In genomic region chr7:159097661-159098423, GRCh38 we compare ENCODE assay signal across 14 cellular contexts. TPM values are rescaled to one million over a fixed set of nuclear protein-coding genes. Genes with fewer than 3 reads are reported as not detected.
DNase-seq lines count a peak whose midpoint lies in the region; ATAC-seq, FAIRE-seq and TF ChIP-seq lines count a peak whose summit lies in the region.
"Had no signal": no experiment of that assay in that cellular context is flagged by ENCODE, and none has a peak within 500 bp of the region (broad histone marks: within the 10 kb centered on the region; RNA-seq: fewer than 3 reads in every experiment).

No MANE protein-coding gene starts in this region.

- no peaks in the 10 kb centered on the region for H3K4me1 Mint-ChIP-seq in immature natural killer cell

- no peaks in the 10 kb centered on the region for H3K36me3 ChIP-seq in BLaER1 treated with 17β-estradiol and CSF1 and Interleukin-3, amounts not matched to agents 10 nM and 100 nM
- no peaks in the 10 kb centered on the region for H3K36me3 ChIP-seq in PC-9 (ENCODE audit: low read depth)

- no TSS peak for BruUV-seq in PC-9 (replicated peaks; lab: Mats Ljungman, UMichigan)

- peaks cover 0 to 9% (median 0%) of the 10 kb centered on the region in 11 experiments; a peak in 7 of 22 replicates for H3K9me3 ChIP-seq in BLaER1 treated with 17β-estradiol and CSF1 and Interleukin-3, amounts not matched to agents 10 nM and 100 nM (replicated peaks in 1 of 11)
- H3K9me3 ChIP-seq in PC-9 (ENCODE audit: insufficient read depth, low read depth): no peaks in the 10 kb centered on the region

- no peak overlapping the region for H2AFZ ChIP-seq in PC-9

- no peaks in the 10 kb centered on the region; a peak in 2 of 22 replicates for H4K20me1 ChIP-seq in BLaER1 treated with 17β-estradiol and CSF1 and Interleukin-3, amounts not matched to agents 10 nM and 100 nM
- 0 out of 2 replicates have a peak, but pooled peaks cover 4% of the 10 kb centered on the region for H4K20me1 ChIP-seq in PC-9 (ENCODE audit: insufficient read depth)

- no peak for TF ChIP-seq CTCF in GM20000 (IDR thresholded peaks at IDR 0.05; ENCODE audit: extremely low read depth, missing control alignments)
- no peak for TF ChIP-seq CTCF in PC-9 (conservative IDR thresholded peaks at IDR 0.05)

- H3K27ac ChIP-seq in BLaER1 treated with 17β-estradiol and CSF1 and Interleukin-3, amounts not matched to agents 10 nM and 100 nM: peak overlapping the region in 10 of 11 experiments; percentile 13 to 93 (median 82); a peak in 18 of 22 replicates
- H3K27ac ChIP-seq in caudate nucleus (ENCODE audit: low read depth, low read length) (peak overlapping the region; percentile 36), PC-9 (no peak overlapping the region)

- CTCF ChIA-PET in PC-9 (lab: Charles Lee): no interaction called here

- no peaks in the 10 kb centered on the region for H3K9me2 ChIP-seq in PC-9 (ENCODE audit: insufficient read depth)

- FAIRE-seq in GM12892 (lab: Jason Lieb, UNC): no peak

- DNase-seq in caudate nucleus (lab: John Stamatoyannopoulos, UW) (peak in 10 of 61 donors; percentile 4 to 50 (median 24)), left lobe of liver (ENCODE audit: low spot score) (peak; percentile 27), sciatic nerve (ENCODE audit: low spot score) (peak; percentile 49), GM12892 (ENCODE audit: insufficient read length) (no peak), immature natural killer cell (no peak), GM20000 (ENCODE audit: low spot score) (no peak), PC-9 (no peak)
- DNase-seq: activated gamma-delta T cell treated with Interleukin-2 at 50 U/mL for 16 hours; central memory CD4-positive, alpha-beta T cell; NCI-H226; SW 1271 had no signal

- peaks cover 0 to 4% (median 2%) of the 10 kb centered on the region in 3 donors for H3K27me3 Mint-ChIP-seq in immature natural killer cell (ENCODE audit: low read depth in 3 of 3)

- peaks cover 6 to 12% (median 9%) of the 10 kb centered on the region in 3 donors for H3K36me3 Mint-ChIP-seq in immature natural killer cell

- H3K27ac Mint-ChIP-seq in immature natural killer cell: peak overlapping the region in 1 of 6 donors; percentile 24

- peaks cover 52 to 90% (median 88%) of the 10 kb centered on the region in 10 experiments for H3K4me1 ChIP-seq in BLaER1 treated with 17β-estradiol and CSF1 and Interleukin-3, amounts not matched to agents 10 nM and 100 nM
- no peaks in the 10 kb centered on the region for H3K4me1 ChIP-seq in PC-9 (replicated peaks; ENCODE audit: insufficient read depth)

- peak overlapping the region in 9 of 11 experiments; percentile 11 to 80 (median 66); a peak in 17 of 22 replicates for H3K9ac ChIP-seq in BLaER1 treated with 17β-estradiol and CSF1 and Interleukin-3, amounts not matched to agents 10 nM and 100 nM

- ATAC-seq in left lobe of liver (no peak), sciatic nerve (no peak)

- H3K4me2 ChIP-seq in BLaER1 treated with 17β-estradiol and CSF1 and Interleukin-3, amounts not matched to agents 10 nM and 100 nM: peak overlapping the region; percentile 80 to 99 (median 95)
- no peak overlapping the region for H3K4me2 ChIP-seq in PC-9

- H3K27me3 ChIP-seq in BLaER1 treated with 17β-estradiol and CSF1 and Interleukin-3, amounts not matched to agents 10 nM and 100 nM: peaks cover 0 to 44% (median 0%) of the 10 kb centered on the region in 11 experiments; a peak in 5 of 22 replicates
- H3K27me3 ChIP-seq in PC-9 (ENCODE audit: insufficient read depth, low read depth): peaks cover 87% of the 10 kb centered on the region

- POLR2A ChIA-PET in PC-9 (lab: Charles Lee; ENCODE audit: unreplicated experiment): no interaction called here

- H3F3A ChIP-seq in PC-9 (ENCODE audit: insufficient read depth, low read depth): no peaks in the 10 kb centered on the region

- TF ChIP-seq POLR2A in GM12892 (IDR thresholded peaks at IDR 0.05; ENCODE audit: low read depth, low read length): no peak

- H3K4me3 Mint-ChIP-seq in immature natural killer cell: no peak overlapping the region

- H3K9me3 Mint-ChIP-seq in immature natural killer cell: peaks cover 0 to 2% (median 0%) of the 10 kb centered on the region in 6 donors

- intact Hi-C loops in sciatic nerve (cut with DNase I): no loop called here
- intact Hi-C loops in PC-9 (cut with micrococcal nuclease; ENCODE audit: unreplicated experiment): no loop called here

- H3K79me2 ChIP-seq in PC-9 (ENCODE audit: low read depth): no peaks in the 10 kb centered on the region

- H3K4me3 ChIP-seq in BLaER1 treated with 17β-estradiol and CSF1 and Interleukin-3, amounts not matched to agents 10 nM and 100 nM: 0 out of 20 replicates have a peak overlapping the region, but pooled peaks of 1 of the 10 experiments have one; percentile 2
- H3K4me3 ChIP-seq in PC-9: no peak overlapping the region

RNA-seq across cellular contexts. Expression of gene VIPR2, which starts 46.8 kb away (rescaled TPM):
- total RNA-seq in left lobe of liver (0.28 TPM), sciatic nerve (2.0 TPM), PC-9 (2021) (not detected in 2 replicates)
- polyA plus RNA-seq in GM12892 (2012; ENCODE audit: missing spikeins): not detected
- 1 to 10 TPM in 2 of 3 donors, under 1 TPM in 1; 0.41 to 5.2 (median 2.4) TPM for polyA plus RNA-seq in immature natural killer cell
- total RNA-seq: epithelial cell of proximal tubule, OCI-LY7 had no signal

Comparison
In these comparisons a context has a peak if more than half of its experiments do, and no peak if none do; other contexts are left out.
1. DNase-seq: peak in left lobe of liver (single experiment) and sciatic nerve (single experiment); none in GM12892 (single experiment), immature natural killer cell (0 of 3), GM20000 (single experiment) and PC-9 (0 of 2).